1 cellular context compared by ENCODE assay signal in genomic region chr16:2194166-2194834, GRCh38.
TF ChIP-seq lines count a peak whose summit lies in the region.

No MANE protein-coding gene starts in this region.

TF ChIP-seq in K562, 482 proteins besides CTCF, POLR2A, EP300 and RAD21:
- TF ChIP-seq, protein P1, sequence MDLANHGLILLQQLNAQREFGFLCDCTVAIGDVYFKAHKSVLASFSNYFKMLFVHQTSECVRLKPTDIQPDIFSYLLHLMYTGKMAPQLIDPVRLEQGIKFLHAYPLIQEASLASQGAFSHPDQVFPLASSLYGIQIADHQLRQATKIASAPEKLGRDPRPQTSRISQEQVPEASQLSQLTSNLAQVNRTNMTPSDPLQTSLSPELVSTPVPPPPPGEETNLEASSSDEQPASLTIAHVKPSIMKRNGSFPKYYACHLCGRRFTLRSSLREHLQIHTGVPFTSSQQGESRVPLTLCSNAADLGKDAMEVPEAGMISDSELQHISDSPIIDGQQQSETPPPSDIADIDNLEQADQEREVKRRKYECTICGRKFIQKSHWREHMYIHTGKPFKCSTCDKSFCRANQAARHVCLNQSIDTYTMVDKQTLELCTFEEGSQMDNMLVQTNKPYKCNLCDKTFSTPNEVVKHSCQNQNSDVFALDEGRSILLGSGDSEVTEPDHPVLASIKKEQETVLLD (IDR thresholded peaks at IDR 0.05): no peak
- no peak for TF ChIP-seq PURB (CRISPR knock-in tag; IDR thresholded peaks at IDR 0.05; ENCODE audit: low read depth)
- TF ChIP-seq BMI1 (IDR thresholded peaks at IDR 0.05; ENCODE audit: low read length): peak; percentile 53; the same call in 1 of the 2 replicates
- TF ChIP-seq PHF21A (IDR thresholded peaks at IDR 0.05; ENCODE audit: borderline replicate concordance, low read depth): 0 out of 2 replicates have a peak, but pooled peaks have one; percentile 35
- TF ChIP-seq CSDE1 (IDR thresholded peaks at IDR 0.05): peak in 1 of 2 experiments; percentile 58; a peak in 1 of 4 replicates
- no peak for TF ChIP-seq ZNF639 (CRISPR knock-in tag; conservative IDR thresholded peaks at IDR 0.05 in 1 of 2, IDR thresholded peaks at IDR 0.05 in 1 of 2)
- peak; percentile 95 for TF ChIP-seq RFX1 (IDR thresholded peaks at IDR 0.05)
- TF ChIP-seq CXXC5 (CRISPR knock-in tag; IDR thresholded peaks at IDR 0.05): no peak
- no peak for TF ChIP-seq FOS (IDR thresholded peaks at IDR 0.05; ENCODE audit: extremely low read depth, insufficient read length)
- no peak for TF ChIP-seq POLR2AphosphoS2 (IDR thresholded peaks at IDR 0.05; ENCODE audit: low read length)
- TF ChIP-seq PKNOX1 (IDR thresholded peaks at IDR 0.05): peak; percentile 14; the same call in 1 of the 2 replicates
- peak; percentile 9 for TF ChIP-seq MEIS2 (IDR thresholded peaks at IDR 0.05; ENCODE audit: partially characterized antibody)
- no peak for TF ChIP-seq ZBTB7A (IDR thresholded peaks at IDR 0.05; ENCODE audit: borderline replicate concordance, control insufficient read depth, low read depth, low read length)
- no peak for TF ChIP-seq SNIP1 (IDR thresholded peaks at IDR 0.05; ENCODE audit: low read depth)
- TF ChIP-seq, protein P2, sequence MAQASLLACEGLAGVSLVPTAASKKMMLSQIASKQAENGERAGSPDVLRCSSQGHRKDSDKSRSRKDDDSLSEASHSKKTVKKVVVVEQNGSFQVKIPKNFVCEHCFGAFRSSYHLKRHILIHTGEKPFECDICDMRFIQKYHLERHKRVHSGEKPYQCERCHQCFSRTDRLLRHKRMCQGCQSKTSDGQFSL (CRISPR knock-in tag; IDR thresholded peaks at IDR 0.05): peak; percentile 41; the same call in 1 of the 2 replicates
- TF ChIP-seq, protein P2 (tag; IDR thresholded peaks at IDR 0.05): no peak
